ENCODE assay signal across 1 cellular context in genomic region chr22:20029550-20030225, GRCh38.
TF ChIP-seq lines count a peak whose summit lies in the region.

No MANE protein-coding gene starts in this region.

TF ChIP-seq in WTC11, 78 proteins besides CTCF, POLR2A, EP300 and RAD21 (continued from another document):
- no peak for TF ChIP-seq MLX (CRISPR knock-in tag; IDR thresholded peaks at IDR 0.05)
- no peak for TF ChIP-seq SMAD3 (CRISPR knock-in tag; IDR thresholded peaks at IDR 0.05; ENCODE audit: borderline replicate concordance)
- no peak for TF ChIP-seq RELA (CRISPR knock-in tag; IDR thresholded peaks at IDR 0.05; ENCODE audit: borderline replicate concordance)
- TF ChIP-seq HMGXB4 (CRISPR knock-in tag; IDR thresholded peaks at IDR 0.05): no peak
- no peak for TF ChIP-seq MAX (CRISPR knock-in tag; IDR thresholded peaks at IDR 0.05)
- TF ChIP-seq FOXJ3 (CRISPR knock-in tag; IDR thresholded peaks at IDR 0.05; ENCODE audit: borderline replicate concordance): no peak
- TF ChIP-seq, protein P1, sequence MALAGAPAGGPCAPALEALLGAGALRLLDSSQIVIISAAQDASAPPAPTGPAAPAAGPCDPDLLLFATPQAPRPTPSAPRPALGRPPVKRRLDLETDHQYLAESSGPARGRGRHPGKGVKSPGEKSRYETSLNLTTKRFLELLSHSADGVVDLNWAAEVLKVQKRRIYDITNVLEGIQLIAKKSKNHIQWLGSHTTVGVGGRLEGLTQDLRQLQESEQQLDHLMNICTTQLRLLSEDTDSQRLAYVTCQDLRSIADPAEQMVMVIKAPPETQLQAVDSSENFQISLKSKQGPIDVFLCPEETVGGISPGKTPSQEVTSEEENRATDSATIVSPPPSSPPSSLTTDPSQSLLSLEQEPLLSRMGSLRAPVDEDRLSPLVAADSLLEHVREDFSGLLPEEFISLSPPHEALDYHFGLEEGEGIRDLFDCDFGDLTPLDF (CRISPR knock-in tag; IDR thresholded peaks at IDR 0.05): no peak
- no peak for TF ChIP-seq SMAD4 (CRISPR knock-in tag; IDR thresholded peaks at IDR 0.05)
- TF ChIP-seq USF1 (CRISPR knock-in tag; IDR thresholded peaks at IDR 0.05): no peak
- TF ChIP-seq SP1 (CRISPR knock-in tag; conservative IDR thresholded peaks at IDR 0.05): no peak
- TF ChIP-seq TP53 (CRISPR knock-in tag; IDR thresholded peaks at IDR 0.05): no peak
- no peak for TF ChIP-seq ZNF263 (CRISPR knock-in tag; IDR thresholded peaks at IDR 0.05; ENCODE audit: low read depth)
- no peak for TF ChIP-seq NR3C1 (CRISPR knock-in tag; conservative IDR thresholded peaks at IDR 0.05; ENCODE audit: low read depth)
- no peak for TF ChIP-seq CBFB (CRISPR knock-in tag; IDR thresholded peaks at IDR 0.05; ENCODE audit: low read depth)
